8 cellular contexts compared by ENCODE assay signal in the genomic region with DNA sequence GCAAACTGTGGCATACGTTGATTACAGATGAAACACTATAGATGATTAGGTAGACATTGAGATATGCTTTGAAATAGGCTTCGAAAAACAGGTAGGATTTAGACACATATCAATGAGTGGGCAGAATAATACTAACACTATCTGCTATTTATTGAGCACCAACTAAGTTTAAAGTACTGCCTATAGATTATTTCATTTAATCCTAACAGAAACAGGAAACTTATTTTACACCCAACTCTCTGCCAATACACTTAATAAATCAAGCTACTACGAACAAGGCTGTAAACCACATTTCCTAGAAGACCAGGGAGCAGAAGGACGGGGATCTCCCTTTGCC. TPM values are rescaled to one million over a fixed set of nuclear protein-coding genes. Genes with fewer than 3 reads are reported as not detected.
DNase-seq lines count a peak whose midpoint lies in the region; ATAC-seq and TF ChIP-seq lines count a peak whose summit lies in the region.

No MANE protein-coding gene starts in this region.

- TF ChIP-seq CTCF in Peyer's patch (IDR thresholded peaks at IDR 0.05): no peak

- no peak for TF ChIP-seq POLR2A in Peyer's patch (IDR thresholded peaks at IDR 0.05)

- H3K27ac ChIP-seq in effector memory CD4-positive, alpha-beta T cell (ENCODE audit: insufficient read depth, low read length, poor library complexity, severe bottlenecking): peak overlapping the region; percentile 72
- H3K27ac ChIP-seq in Peyer's patch: peak overlapping the region in 1 of 4 donors; percentile 74

- H3K36me3 Mint-ChIP-seq in activated CD8-positive, alpha-beta memory T cell treated with anti-CD3 and anti-CD28 coated beads, Interleukin-2, amount 10 ng/mL, durations not matched to agents 7 days and 5 days: peaks cover 3% of the 10 kb centered on the region
- H3K36me3 Mint-ChIP-seq in stimulated activated effector memory CD8-positive, alpha-beta T cell treated with anti-CD3 and anti-CD28 coated beads, Interleukin-12 subunit alpha, Interleukin-12 subunit beta, amount 100 ng/mL, for 72 hours: peaks cover 6% of the 10 kb centered on the region

- H3K9me3 Mint-ChIP-seq in activated CD8-positive, alpha-beta memory T cell treated with anti-CD3 and anti-CD28 coated beads, Interleukin-2, amount 10 ng/mL, durations not matched to agents 7 days and 5 days (ENCODE audit: low read depth): no peaks in the 10 kb centered on the region
- H3K9me3 Mint-ChIP-seq in stimulated activated effector memory CD8-positive, alpha-beta T cell treated with anti-CD3 and anti-CD28 coated beads, Interleukin-12 subunit alpha, Interleukin-12 subunit beta, amount 100 ng/mL, for 72 hours: no peaks in the 10 kb centered on the region

- H3K4me1 Mint-ChIP-seq in activated CD8-positive, alpha-beta memory T cell treated with anti-CD3 and anti-CD28 coated beads, Interleukin-2, amount 10 ng/mL, durations not matched to agents 7 days and 5 days: peaks cover 34% of the 10 kb centered on the region
- peaks cover 23% of the 10 kb centered on the region for H3K4me1 Mint-ChIP-seq in stimulated activated effector memory CD8-positive, alpha-beta T cell treated with anti-CD3 and anti-CD28 coated beads, Interleukin-12 subunit alpha, Interleukin-12 subunit beta, amount 100 ng/mL, for 72 hours

- no peak for DNase-seq in activated CD8-positive, alpha-beta memory T cell treated with anti-CD3 and anti-CD28 coated beads, Interleukin-2, amount 10 ng/mL, durations not matched to agents 7 days and 5 days
- DNase-seq in activated CD8-positive, alpha-beta memory T cell treated with anti-CD3 and anti-CD28 coated beads, Interleukin-2, amount 50 U/mL, for 48 hours: no peak
- DNase-seq in MG63: no peak
- no peak for DNase-seq in effector memory CD4-positive, alpha-beta T cell
- DNase-seq in stimulated activated effector memory CD8-positive, alpha-beta T cell treated with anti-CD3 and anti-CD28 coated beads, Interleukin-12 subunit alpha, Interleukin-12 subunit beta, amount 100 ng/mL, for 72 hours (ENCODE audit: low spot score in 2 of 2): no peak
- no peak for DNase-seq in Peyer's patch
- no peak for DNase-seq in DMS53 (lab: John Stamatoyannopoulos, UW)
- no peak for DNase-seq in T1000 (lab: John Stamatoyannopoulos, UW)

- H3K36me3 ChIP-seq in MG63 (no peaks in the 10 kb centered on the region), Peyer's patch (no peaks in the 10 kb centered on the region)
- H3K36me3 ChIP-seq in effector memory CD4-positive, alpha-beta T cell (ENCODE audit: control insufficient read depth, insufficient read depth, low read length): no peaks in the 10 kb centered on the region

- peak overlapping the region; percentile 84 for H3K4me3 Mint-ChIP-seq in activated CD8-positive, alpha-beta memory T cell treated with anti-CD3 and anti-CD28 coated beads, Interleukin-2, amount 10 ng/mL, durations not matched to agents 7 days and 5 days
- peak overlapping the region; percentile 89 for H3K4me3 Mint-ChIP-seq in stimulated activated effector memory CD8-positive, alpha-beta T cell treated with anti-CD3 and anti-CD28 coated beads, Interleukin-12 subunit alpha, Interleukin-12 subunit beta, amount 100 ng/mL, for 72 hours

- H3K27me3 Mint-ChIP-seq in activated CD8-positive, alpha-beta memory T cell treated with anti-CD3 and anti-CD28 coated beads, Interleukin-2, amount 10 ng/mL, durations not matched to agents 7 days and 5 days: peaks cover 4% of the 10 kb centered on the region

- H3K4me1 ChIP-seq in effector memory CD4-positive, alpha-beta T cell (ENCODE audit: control insufficient read depth, insufficient read depth, low read length, poor library complexity, severe bottlenecking): no peaks in the 10 kb centered on the region
- H3K4me1 ChIP-seq in Peyer's patch: peaks cover 0 to 7% (median 2%) of the 10 kb centered on the region in 4 donors

- H3K27ac Mint-ChIP-seq in activated CD8-positive, alpha-beta memory T cell treated with anti-CD3 and anti-CD28 coated beads, Interleukin-2, amount 10 ng/mL, durations not matched to agents 7 days and 5 days: peak overlapping the region; percentile 41
- peak overlapping the region; percentile 93 for H3K27ac Mint-ChIP-seq in stimulated activated effector memory CD8-positive, alpha-beta T cell treated with anti-CD3 and anti-CD28 coated beads, Interleukin-12 subunit alpha, Interleukin-12 subunit beta, amount 100 ng/mL, for 72 hours

- H3K9me3 ChIP-seq in MG63 (no peaks in the 10 kb centered on the region), Peyer's patch (no peaks in the 10 kb centered on the region)
- H3K9me3 ChIP-seq in effector memory CD4-positive, alpha-beta T cell (ENCODE audit: control insufficient read depth, low read length): no peaks in the 10 kb centered on the region

- no peak for ATAC-seq in activated CD8-positive, alpha-beta memory T cell treated with anti-CD3 and anti-CD28 coated beads, Interleukin-2, amount 10 ng/mL, durations not matched to agents 7 days and 5 days
- ATAC-seq in stimulated activated effector memory CD8-positive, alpha-beta T cell treated with anti-CD3 and anti-CD28 coated beads, Interleukin-12 subunit alpha, Interleukin-12 subunit beta, amount 100 ng/mL, for 72 hours: no peak

- CTCF ChIA-PET in activated CD8-positive, alpha-beta memory T cell treated with anti-CD3 and anti-CD28 coated beads, Interleukin-2, amount 10 ng/mL, durations not matched to agents 7 days and 5 days (lab: Charles Lee): interaction anchor here (1.0 to 1.9 kb wide), 2 partner anchors 12 to 56 kb away, joined by 3 to 6 read pairs; no protein-coding TSS in a partner anchor

- H3K4me3 ChIP-seq in MG63: peak overlapping the region; percentile 80
- peak overlapping the region; percentile 74 for H3K4me3 ChIP-seq in effector memory CD4-positive, alpha-beta T cell (ENCODE audit: insufficient read depth, low read depth, low read length, poor library complexity, severe bottlenecking)
- H3K4me3 ChIP-seq in Peyer's patch: peak overlapping the region in 1 of 4 donors; percentile 91

- no peaks in the 10 kb centered on the region for H3K27me3 ChIP-seq in MG63
- H3K27me3 ChIP-seq in effector memory CD4-positive, alpha-beta T cell (replicated peaks; ENCODE audit: control insufficient read depth, insufficient read depth, low read length, poor library complexity, severe bottlenecking): no peaks in the 10 kb centered on the region
- H3K27me3 ChIP-seq in Peyer's patch: no peaks in the 10 kb centered on the region

RNA-seq across cellular contexts. Expression of a gene that starts 0.4 kb away (rescaled TPM):
- total RNA-seq in activated CD8-positive, alpha-beta memory T cell treated with anti-CD3 and anti-CD28 coated beads, Interleukin-2, amount 10 ng/mL, durations not matched to agents 7 days and 5 days: 100 to 1,000 TPM in 1 of 2 experiments, 10 to 100 TPM in 1; 78.1 to 100 TPM
- total RNA-seq in MG63 (2014; rRNA removed; shearing (Covaris generic); ENCODE audit: low replicate concordance): 34.0 and 74.9 TPM in 2 replicates
- total RNA-seq in Peyer's patch: 10 to 100 TPM in 1 of 4 donors, 1 to 10 TPM in 3; 6.6 to 54.5 (median 8.3) TPM
